ENCODE assay signal across 8 cellular contexts in genomic region chr17:48054238-48055185, GRCh38. TPM values are rescaled to one million over a fixed set of nuclear protein-coding genes. Genes with fewer than 3 reads are reported as not detected.
DNase-seq lines count a peak whose midpoint lies in the region; ATAC-seq and TF ChIP-seq lines count a peak whose summit lies in the region.

No MANE protein-coding gene starts in this region.

- no peaks in the 10 kb centered on the region for H3K27me3 ChIP-seq in SU-DHL-6 (ENCODE audit: low read length)

- DNase-seq in A172 (ENCODE audit: low spot score) = peak; percentile 87
- DNase-seq in HT-29 (ENCODE audit: low spot score) = peak; percentile 88
- DNase-seq in fibroblast of peridontal ligament (ENCODE audit: extremely low read depth) = peak; percentile 55
- DNase-seq in naive B cell = no peak
- no peak for DNase-seq in NOMO-1 treated with DMSO at 0.1 percent for 48 hours (lab: John Stamatoyannopoulos, UW; ENCODE audit: unreplicated experiment)
- DNase-seq in stimulated activated CD4-positive, alpha-beta T cell treated with anti-CD3 and anti-CD28 coated beads, Interleukin-4, amount 100 ng/mL, for 24 hours = no peak

- no peaks in the 10 kb centered on the region for H3K9me2 ChIP-seq in SU-DHL-6 (replicated peaks; ENCODE audit: insufficient read depth, low read length)

- H3K79me2 ChIP-seq in SU-DHL-6 (ENCODE audit: insufficient read depth, low read length) = peaks cover 61% of the 10 kb centered on the region

- H2AFZ ChIP-seq in SU-DHL-6 (ENCODE audit: low read depth, low read length, severe bottlenecking) = no peak overlapping the region

- no peaks in the 10 kb centered on the region for H3K9me3 Mint-ChIP-seq in naive B cell

- no peaks in the 10 kb centered on the region for H3K9me3 ChIP-seq in SU-DHL-6 (ENCODE audit: insufficient read depth, low read length)

- ATAC-seq in naive B cell (ENCODE audit: low read depth in 2 of 2) (no peak), HG03520 (IDR thresholded peaks at IDR 0.05; ENCODE audit: unreplicated experiment) (no peak)

- peaks cover 47 to 66% (median 66%) of the 10 kb centered on the region in 3 donors for H3K4me1 Mint-ChIP-seq in naive B cell

- peak overlapping the region in 3 of 8 donors; percentile 45 to 66 (median 59) for H3K4me3 Mint-ChIP-seq in naive B cell

- H3K27ac Mint-ChIP-seq in naive B cell = peak overlapping the region in 4 of 6 donors; percentile 15 to 86 (median 54)

- peak overlapping the region; percentile 82 for H3K27ac ChIP-seq in SU-DHL-6 (ENCODE audit: low read depth, low read length)

- H4K20me1 ChIP-seq in SU-DHL-6 (ENCODE audit: low read depth, low read length) = no peaks in the 10 kb centered on the region

- peaks cover 9% of the 10 kb centered on the region; the same call in 1 of the 2 replicates for H3K36me3 ChIP-seq in SU-DHL-6 (ENCODE audit: low read length)

- TF ChIP-seq CTCF in SU-DHL-6 (IDR thresholded peaks at IDR 0.05; ENCODE audit: insufficient read depth, low read length, poor library complexity, severe bottlenecking) = no peak

- H3K4me2 ChIP-seq in SU-DHL-6 (ENCODE audit: low read depth, low read length, poor library complexity, severe bottlenecking) = peak overlapping the region; percentile 50

- peaks cover 0 to 23% of the 10 kb centered on the region in 2 donors for H3K36me3 Mint-ChIP-seq in naive B cell

- peak overlapping the region; percentile 50; the same call in 1 of the 2 replicates for H3K9ac ChIP-seq in SU-DHL-6 (ENCODE audit: low read length)

- no peaks in the 10 kb centered on the region for H3K27me3 Mint-ChIP-seq in naive B cell

- H3K4me3 ChIP-seq in SU-DHL-6 (ENCODE audit: insufficient read depth, low read length, poor library complexity, severe bottlenecking) = no peak overlapping the region

- H3F3A ChIP-seq in SU-DHL-6 (ENCODE audit: insufficient read depth) = peaks cover 3% of the 10 kb centered on the region; the same call in 1 of the 2 replicates

RNA-seq across cellular contexts. Expression of gene NFE2L1, which starts 6.4 kb away (rescaled TPM):
- total RNA-seq in A172 (2014; rRNA removed; shearing (Covaris generic)) = 73.6 and 140 TPM in 2 replicates
- total RNA-seq in HT-29 (2014; rRNA removed; shearing (Covaris generic)) = 38.1 and 39.5 TPM in 2 replicates
- polyA plus RNA-seq in naive B cell (ENCODE audit: low read depth in 6 of 6) = 10 to 100 TPM in 1 of 6 donors, 1 to 10 TPM in 5; 1.3 to 10.5 (median 6.7) TPM

RNA-seq across cellular contexts. Expression of gene COPZ2, which starts 16.9 kb away (rescaled TPM):
- 24.1 and 40.0 TPM in 2 replicates for total RNA-seq in A172 (2014; rRNA removed; shearing (Covaris generic))
- total RNA-seq in HT-29 (2014; rRNA removed; shearing (Covaris generic)) = 0.89 and 4.2 TPM in 2 replicates
- 1 to 10 TPM in 4 of 6 donors, under 1 TPM in 1, not detected in 1; 0.81 to 2.5 (median 1.6) TPM for polyA plus RNA-seq in naive B cell (ENCODE audit: low read depth in 6 of 6)

RNA-seq across cellular contexts. Expression of gene CBX1, which starts 46.8 kb away (rescaled TPM):
- total RNA-seq in A172 (2014; rRNA removed; shearing (Covaris generic)) = 164 and 188 TPM in 2 replicates
- 33.8 and 39.5 TPM in 2 replicates for total RNA-seq in HT-29 (2014; rRNA removed; shearing (Covaris generic))
- 10 to 100 TPM; 12.9 to 30.8 (median 24.5) TPM for polyA plus RNA-seq in naive B cell (ENCODE audit: low read depth in 6 of 6)

RNA-seq across cellular contexts. Expression of gene SNX11, which starts 53.1 kb away (rescaled TPM):
- total RNA-seq in A172 (2014; rRNA removed; shearing (Covaris generic)) = 15.1 and 24.8 TPM in 2 replicates
- 15.7 and 16.4 TPM in 2 replicates for total RNA-seq in HT-29 (2014; rRNA removed; shearing (Covaris generic))
- 10 to 100 TPM; 31.9 to 59.4 (median 38.3) TPM for polyA plus RNA-seq in naive B cell (ENCODE audit: low read depth in 6 of 6)

Comparison
In these comparisons a context has a peak if more than half of its experiments do, and no peak if none do; other contexts are left out.
1. DNase-seq: peak in A172 (single experiment), HT-29 (single experiment) and fibroblast of peridontal ligament (single experiment); none in naive B cell (single experiment), NOMO-1 treated with DMSO at 0.1 percent for 48 hours (single experiment) and stimulated activated CD4-positive, alpha-beta T cell treated with anti-CD3 and anti-CD28 coated beads, Interleukin-4, amount 100 ng/mL, for 24 hours (single experiment).